In the genomic region with DNA sequence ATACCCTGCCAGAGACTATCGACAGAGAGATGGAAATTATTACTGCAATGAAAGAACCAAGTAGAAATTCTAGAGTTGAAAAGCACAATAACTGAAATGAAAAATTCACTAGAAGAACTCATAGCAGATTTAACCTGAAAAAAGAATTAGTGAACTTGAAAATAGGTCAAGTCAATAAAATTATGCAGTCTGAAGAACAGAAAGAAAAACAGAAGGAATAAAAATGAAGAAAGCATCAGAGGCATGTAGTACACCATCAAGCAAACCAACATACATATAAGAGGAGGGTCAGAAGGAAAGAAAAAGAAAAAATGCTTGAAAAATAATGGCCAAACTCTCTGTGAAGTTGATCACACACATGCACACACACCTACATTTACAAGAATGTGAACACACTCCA, we compare ENCODE assay signal across 24 cellular contexts. TPM values are rescaled to one million over a fixed set of nuclear protein-coding genes. Genes with fewer than 3 reads are reported as not detected.
DNase-seq lines count a peak whose midpoint lies in the region; ATAC-seq, FAIRE-seq and TF ChIP-seq lines count a peak whose summit lies in the region.
"Had no signal": no experiment of that assay in that cellular context is flagged by ENCODE, and none has a peak within 500 bp of the region (broad histone marks: within the 10 kb centered on the region; RNA-seq: fewer than 3 reads in every experiment).

No MANE protein-coding gene starts in this region.

- no TSS peak for BruUV-seq in GM12878 (replicated peaks; lab: Mats Ljungman, UMichigan)

- H3K4me1 Mint-ChIP-seq in activated T-cell treated with anti-CD3 and anti-CD28 coated beads, Interleukin-2, amount 50 U/mL, for 72 hours (ENCODE audit: low read depth), result peaks cover 17% of the 10 kb centered on the region
- peaks cover 20% of the 10 kb centered on the region for H3K4me1 Mint-ChIP-seq in activated T-cell treated with anti-CD3 and anti-CD28 coated beads, Interleukin-2, amount 50 U/mL, for 24 hours (ENCODE audit: low read depth)
- peaks cover 8% of the 10 kb centered on the region for H3K4me1 Mint-ChIP-seq in endodermal cell

- peaks cover 13% of the 10 kb centered on the region for H3K79me2 ChIP-seq in GM12878 (ENCODE audit: control insufficient read depth, insufficient read depth, low read length)

- no peak for TF ChIP-seq CTCF in GM12878 (IDR thresholded peaks at IDR 0.05 in 2 of 3, conservative IDR thresholded peaks at IDR 0.05 in 1 of 3; ENCODE audit: control insufficient read depth in 2 of 3, extremely low read depth in 1 of 3, insufficient read depth in 1 of 3, low read depth in 3 of 3, low read length in 3 of 3)
- TF ChIP-seq CTCF in endodermal cell (conservative IDR thresholded peaks at IDR 0.05), result no peak
- no peak for TF ChIP-seq CTCF in mucosa of descending colon (IDR thresholded peaks at IDR 0.05)
- TF ChIP-seq CTCF in GM10266 (IDR thresholded peaks at IDR 0.05; ENCODE audit: control insufficient read depth, insufficient read depth, low read depth, missing control alignments), result no peak

- POLR2A ChIA-PET in GM12878 (lab: Charles Lee), result interaction anchor here (1.2 kb wide), 1 partner anchor 89 kb away, joined by 3 read pairs; a partner anchor contains a TSS

- DNase-seq in activated T-cell treated with anti-CD3 and anti-CD28 coated beads, Interleukin-2, amount 50 U/mL, for 72 hours, result no peak
- DNase-seq in activated T-cell treated with anti-CD3 and anti-CD28 coated beads, Interleukin-2, amount 50 U/mL, for 24 hours, result no peak
- no peak for DNase-seq in H54 (ENCODE audit: insufficient read length, low spot score)
- no peak for DNase-seq in GM12878 (ENCODE audit: low read depth, low spot score)
- DNase-seq in endodermal cell, result no peak
- no peak for DNase-seq in activated naive CD4-positive, alpha-beta T cell (lab: John Stamatoyannopoulos, UW)
- no peak for DNase-seq in mucosa of descending colon
- no peak for DNase-seq in GM10266 (ENCODE audit: extremely low spot score)
- DNase-seq: ACHN; AML-193; BE2C; CD4-positive, alpha-beta T cell; CD8-positive, alpha-beta memory T cell; COR-L47; DMS153; DND-41; H7; HCEC 1CT had no signal

- CTCF ChIA-PET in GM12878 (lab: Yijun Ruan, JAX), result no interaction called here

- H3K4me3 Mint-ChIP-seq in activated T-cell treated with anti-CD3 and anti-CD28 coated beads, Interleukin-2, amount 50 U/mL, for 72 hours, result no peak overlapping the region
- no peak overlapping the region for H3K4me3 Mint-ChIP-seq in activated T-cell treated with anti-CD3 and anti-CD28 coated beads, Interleukin-2, amount 50 U/mL, for 24 hours
- H3K4me3 Mint-ChIP-seq in endodermal cell, result no peak overlapping the region
- H3K4me3 Mint-ChIP-seq: CD14-positive monocyte; CD4-positive, alpha-beta T cell; CD8-positive, alpha-beta memory T cell; GM23338 had no signal

- ATAC-seq in activated T-cell treated with anti-CD3 and anti-CD28 coated beads, Interleukin-2, amount 50 U/mL, for 72 hours (replicated peaks in 1 of 2), result no peak
- no peak for ATAC-seq in GM12878
- no peak for ATAC-seq in mucosa of descending colon
- ATAC-seq: GM23338 had no signal

- no peak for TF ChIP-seq RAD21 in GM12878 (IDR thresholded peaks at IDR 0.05; ENCODE audit: insufficient read depth, low read depth, low read length)

- FAIRE-seq in H54 (lab: Jason Lieb, UNC) (peak; percentile 62), GM12878 (lab: Jason Lieb, UNC) (no peak)
- FAIRE-seq: GM12891, GM18507 had no signal

- H4K20me1 ChIP-seq in GM12878 (ENCODE audit: control insufficient read depth, insufficient read depth), result no peaks in the 10 kb centered on the region
- H4K20me1 ChIP-seq: BLaER1 treated with 17β-estradiol and CSF1 and Interleukin-3, amounts not matched to agents 10 nM and 100 nM had no signal

- no peak overlapping the region for H3K27ac ChIP-seq in GM12878 (ENCODE audit: control insufficient read depth, insufficient read depth)
- no peak overlapping the region for H3K27ac ChIP-seq in endodermal cell (ENCODE audit: low read depth, low read length)
- H3K27ac ChIP-seq: 22Rv1; BLaER1 treated with 17β-estradiol and CSF1 and Interleukin-3, amounts not matched to agents 10 nM and 100 nM had no signal

- H3K27me3 ChIP-seq in GM12878 (replicated peaks in 1 of 2; ENCODE audit: control insufficient read depth in 2 of 2, insufficient read depth in 2 of 2, low read length in 1 of 2) (no peaks in the 10 kb centered on the region), endodermal cell (ENCODE audit: control insufficient read depth, insufficient read depth, low read length, poor library complexity, severe bottlenecking) (no peaks in the 10 kb centered on the region)
- H3K27me3 ChIP-seq: BE2C; BLaER1 treated with 17β-estradiol and CSF1 and Interleukin-3, amounts not matched to agents 10 nM and 100 nM had no signal

- H3K9me3 ChIP-seq in GM12878 (replicated peaks; ENCODE audit: control insufficient read depth, insufficient read depth, low read length) (peaks cover 8% of the 10 kb centered on the region; the same call in 2 of the 3 replicates), endodermal cell (ENCODE audit: control insufficient read depth, low read length) (peaks cover 50% of the 10 kb centered on the region), mucosa of descending colon (peaks cover 18% of the 10 kb centered on the region)
- H3K9me3 ChIP-seq: BE2C had no signal

- H3K9ac ChIP-seq in GM12878 (ENCODE audit: control insufficient read depth, insufficient read depth, low read length) (no peak overlapping the region), endodermal cell (ENCODE audit: extremely low read depth, low read length, poor library complexity, severe bottlenecking) (no peak overlapping the region)
- H3K9ac ChIP-seq: BLaER1 treated with 17β-estradiol and CSF1 and Interleukin-3, amounts not matched to agents 10 nM and 100 nM had no signal

- no peak overlapping the region for H3K4me2 ChIP-seq in GM12878 (ENCODE audit: control insufficient read depth, insufficient read depth)
- H3K4me2 ChIP-seq: BLaER1 treated with 17β-estradiol and CSF1 and Interleukin-3, amounts not matched to agents 10 nM and 100 nM; GM23338 had no signal

- no peak for TF ChIP-seq POLR2A in H54 (IDR thresholded peaks at IDR 0.05; ENCODE audit: low read depth, low read length)
- no peak for TF ChIP-seq POLR2A in GM12878 (IDR thresholded peaks at IDR 0.05; ENCODE audit: low read depth, low read length)

- peaks cover 5% of the 10 kb centered on the region for H3K27me3 Mint-ChIP-seq in activated T-cell treated with anti-CD3 and anti-CD28 coated beads, Interleukin-2, amount 50 U/mL, for 72 hours (ENCODE audit: low read depth)
- peaks cover 6% of the 10 kb centered on the region for H3K27me3 Mint-ChIP-seq in activated T-cell treated with anti-CD3 and anti-CD28 coated beads, Interleukin-2, amount 50 U/mL, for 24 hours
- no peaks in the 10 kb centered on the region for H3K27me3 Mint-ChIP-seq in endodermal cell (ENCODE audit: insufficient read depth)
- H3K27me3 Mint-ChIP-seq: CD4-positive, alpha-beta T cell had no signal

- peaks cover 14 to 27% of the 10 kb centered on the region in 2 donors for H3K36me3 Mint-ChIP-seq in activated T-cell treated with anti-CD3 and anti-CD28 coated beads, Interleukin-2, amount 50 U/mL, for 72 hours (ENCODE audit: insufficient read depth in 2 of 2)
- H3K36me3 Mint-ChIP-seq in activated T-cell treated with anti-CD3 and anti-CD28 coated beads, Interleukin-2, amount 50 U/mL, for 24 hours (ENCODE audit: low read depth), result peaks cover 19% of the 10 kb centered on the region
- peaks cover 5% of the 10 kb centered on the region for H3K36me3 Mint-ChIP-seq in endodermal cell (ENCODE audit: low read depth)
- H3K36me3 Mint-ChIP-seq: CD14-positive monocyte had no signal

- H3K4me1 ChIP-seq in GM12878 (ENCODE audit: control insufficient read depth, insufficient read depth, low read length) (no peaks in the 10 kb centered on the region; the same call in 1 of the 2 replicates), endodermal cell (ENCODE audit: control insufficient read depth, insufficient read depth, low read length) (no peaks in the 10 kb centered on the region), mucosa of descending colon (ENCODE audit: low read depth) (peaks cover 7% of the 10 kb centered on the region)
- H3K4me1 ChIP-seq: BE2C had no signal

- H3K9me3 Mint-ChIP-seq in activated T-cell treated with anti-CD3 and anti-CD28 coated beads, Interleukin-2, amount 50 U/mL, for 72 hours, result peaks cover 16 to 19% of the 10 kb centered on the region in 2 donors
- H3K9me3 Mint-ChIP-seq in activated T-cell treated with anti-CD3 and anti-CD28 coated beads, Interleukin-2, amount 50 U/mL, for 24 hours, result peaks cover 32% of the 10 kb centered on the region
- H3K9me3 Mint-ChIP-seq in endodermal cell, result peaks cover 36% of the 10 kb centered on the region

- H3K36me3 ChIP-seq in GM12878 (ENCODE audit: control insufficient read depth in 2 of 2, insufficient read depth in 2 of 2, low read length in 1 of 2) (no peaks in the 10 kb centered on the region), endodermal cell (ENCODE audit: control insufficient read depth, insufficient read depth, low read length) (no peaks in the 10 kb centered on the region), mucosa of descending colon (ENCODE audit: low read depth) (no peaks in the 10 kb centered on the region)
- H3K36me3 ChIP-seq: BE2C had no signal

- intact Hi-C loops in GM12878 (cut with micrococcal nuclease; ENCODE audit: unreplicated experiment), result no loop called here
- intact Hi-C loops in mucosa of descending colon (cut with DNase I, micrococcal nuclease), result no loop called here

- in situ Hi-C loops in GM12878 (cut with MboI), result no loop called here

- SMC1A ChIA-PET in GM12878 (lab: Charles Lee; ENCODE audit: uncharacterized antibody, unreplicated experiment), result interaction anchor here (1.3 kb wide), 1 partner anchor 13 kb away, joined by 3 read pairs; no protein-coding TSS in a partner anchor

- H3K27ac Mint-ChIP-seq in activated T-cell treated with anti-CD3 and anti-CD28 coated beads, Interleukin-2, amount 50 U/mL, for 72 hours, result peak overlapping the region; percentile 10
- no peak overlapping the region for H3K27ac Mint-ChIP-seq in activated T-cell treated with anti-CD3 and anti-CD28 coated beads, Interleukin-2, amount 50 U/mL, for 24 hours
- H3K27ac Mint-ChIP-seq in endodermal cell, result no peak overlapping the region
- H3K27ac Mint-ChIP-seq: CD14-positive monocyte; CD4-positive, alpha-beta T cell; CD8-positive, alpha-beta memory T cell; GM23338 had no signal

- 62% methylated on average over 1 of the region's 1 CpG for WGBS in GM12878 (ENCODE audit: insufficient coverage, insufficient replicate concordance, low lambda C conversion rate, missing lambda C conversion rate)
- 90 to 94% methylated on average over 1 of the region's 1 CpG for WGBS in endodermal cell (ENCODE audit: insufficient coverage in 1 of 2, insufficient read length in 1 of 2), 2 experiments

- no peak overlapping the region for H2AFZ ChIP-seq in GM12878 (ENCODE audit: control insufficient read depth, low read depth, low read length)
- H2AFZ ChIP-seq: GM23338 had no signal

- RAD21 ChIA-PET in GM12878 (lab: Charles Lee; ENCODE audit: unreplicated experiment), result no interaction called here

- H3K4me3 ChIP-seq in GM12878, result no peak overlapping the region
- peak overlapping the region; percentile 49 for H3K4me3 ChIP-seq in endodermal cell (ENCODE audit: low read length)
- H3K4me3 ChIP-seq in mucosa of descending colon, result no peak overlapping the region
- H3K4me3 ChIP-seq: BLaER1 treated with 17β-estradiol and CSF1 and Interleukin-3, amounts not matched to agents 10 nM and 100 nM; GM23338 had no signal

- TF ChIP-seq EP300 in GM12878 (IDR thresholded peaks at IDR 0.05; ENCODE audit: borderline replicate concordance in 1 of 2, control insufficient read depth in 1 of 2, low read depth in 2 of 2, low read length in 2 of 2), result no peak

RNA-seq across cellular contexts. Expression of a gene that starts 3.6 kb away (rescaled TPM):
- total RNA-seq in activated T-cell treated with anti-CD3 and anti-CD28 coated beads, Interleukin-2, amount 50 U/mL, for 72 hours, result 10 to 100 TPM; 11.7 to 15.9 TPM
- 186 and 191 TPM in 2 replicates for total RNA-seq in GM12878 (2013; cell fraction: nucleolus; rRNA removed)
- 8.4 and 13.7 TPM in 2 replicates for total RNA-seq in GM12878 (2014; rRNA removed)
- 18.8 and 23.9 TPM in 2 replicates for total RNA-seq in GM12878 (2014; rRNA removed; fragmentation: Illumina TruSeq; extraction: Trizol)
- 19.0 and 20.2 TPM in 2 replicates for total RNA-seq in GM12878 (2021)
- polyA plus RNA-seq in GM12878 (2011; ENCODE audit: low read depth), result 1.8 TPM
- 24.0 and 26.3 TPM in 2 replicates for polyA plus RNA-seq in GM12878 (2011; rRNA removed)
- polyA plus RNA-seq in GM12878 (2011; cell fraction: cytosol; rRNA removed), result 6.6 and 9.4 TPM in 2 replicates
- 26.3 and 36.1 TPM in 2 replicates for polyA plus RNA-seq in GM12878 (2011; cell fraction: nucleus; rRNA removed)
- polyA plus RNA-seq in GM12878 (2012), result 10.9 and 17.6 TPM in 2 replicates
- polyA plus RNA-seq in GM12878 (2014; fragmentation: Illumina TruSeq; extraction: Trizol), result 20.5 and 35.1 TPM in 2 replicates
- 10 to 100 TPM in 1 of 2 experiments, 1 to 10 TPM in 1; 9.3 to 10.7 TPM for polyA plus RNA-seq in GM12878 (2014; fragmentation: Nextera tagmentation; extraction: Ambion mirVana)
- polyA plus RNA-seq in GM12878 (2014; rRNA removed), result 8.0 and 13.9 TPM in 2 replicates
- 1 to 10 TPM; 7.3 to 9.0 TPM for polyA plus RNA-seq in GM12878 (2016; fragmentation: Nextera tagmentation; extraction: Ambion mirVana)
- 25.9 and 34.8 TPM in 2 replicates for polyA minus RNA-seq in GM12878 (2011; rRNA and poly(A)+ RNA removed)
- polyA minus RNA-seq in GM12878 (2011; cell fraction: cytosol; rRNA and poly(A)+ RNA removed), result 4.0 and 9.8 TPM in 2 replicates
- 23.7 and 33.4 TPM in 2 replicates for polyA minus RNA-seq in GM12878 (2011; cell fraction: nucleus; rRNA and poly(A)+ RNA removed)
- 10 to 100 TPM; 24.7 to 30.5 TPM for total RNA-seq in endodermal cell
- polyA plus RNA-seq in endodermal cell (2013, experiment 1 of 2), result 6.6 TPM
- polyA plus RNA-seq in endodermal cell (2013, experiment 2 of 2), result 6.9 TPM
- 10 to 100 TPM; 16.9 to 30.9 (median 21.8) TPM for total RNA-seq in mucosa of descending colon

RNA-seq across cellular contexts. Expression of a gene that starts 31.1 kb away (rescaled TPM):
- total RNA-seq in activated T-cell treated with anti-CD3 and anti-CD28 coated beads, Interleukin-2, amount 50 U/mL, for 72 hours, result 10 to 100 TPM; 13.8 to 15.0 TPM
- total RNA-seq in GM12878 (2013; cell fraction: nucleolus; rRNA removed), result 64.7 and 71.7 TPM in 2 replicates
- total RNA-seq in GM12878 (2014; rRNA removed), result 13.8 and 19.8 TPM in 2 replicates
- total RNA-seq in GM12878 (2014; rRNA removed; fragmentation: Illumina TruSeq; extraction: Trizol), result 19.5 and 22.8 TPM in 2 replicates
- 17.0 and 19.0 TPM in 2 replicates for total RNA-seq in GM12878 (2021)
- 42.2 TPM for polyA plus RNA-seq in GM12878 (2011; ENCODE audit: low read depth)
- polyA plus RNA-seq in GM12878 (2011; rRNA removed), result 26.5 and 33.8 TPM in 2 replicates
- polyA plus RNA-seq in GM12878 (2011; cell fraction: cytosol; rRNA removed), result 9.5 and 13.6 TPM in 2 replicates
- 22.7 and 23.4 TPM in 2 replicates for polyA plus RNA-seq in GM12878 (2011; cell fraction: nucleus; rRNA removed)
- 15.5 and 18.6 TPM in 2 replicates for polyA plus RNA-seq in GM12878 (2012)
- 18.2 and 22.7 TPM in 2 replicates for polyA plus RNA-seq in GM12878 (2014; fragmentation: Illumina TruSeq; extraction: Trizol)
- 10 to 100 TPM; 19.6 to 27.6 TPM for polyA plus RNA-seq in GM12878 (2014; fragmentation: Nextera tagmentation; extraction: Ambion mirVana)
- 11.4 and 16.2 TPM in 2 replicates for polyA plus RNA-seq in GM12878 (2014; rRNA removed)
- polyA plus RNA-seq in GM12878 (2016; fragmentation: Nextera tagmentation; extraction: Ambion mirVana), result 10 to 100 TPM; 10.9 to 12.0 TPM
- 27.5 and 35.0 TPM in 2 replicates for polyA minus RNA-seq in GM12878 (2011; rRNA and poly(A)+ RNA removed)
- 5.2 and 8.2 TPM in 2 replicates for polyA minus RNA-seq in GM12878 (2011; cell fraction: cytosol; rRNA and poly(A)+ RNA removed)
- polyA minus RNA-seq in GM12878 (2011; cell fraction: nucleus; rRNA and poly(A)+ RNA removed), result 26.4 and 27.7 TPM in 2 replicates
- total RNA-seq in endodermal cell, result 10 to 100 TPM; 20.5 to 21.2 TPM
- 9.8 TPM for polyA plus RNA-seq in endodermal cell (2013, experiment 1 of 2)
- polyA plus RNA-seq in endodermal cell (2013, experiment 2 of 2), result 8.7 TPM
- 10 to 100 TPM; 15.9 to 17.7 (median 17.3) TPM for total RNA-seq in mucosa of descending colon
